ENCODE assay signal across 9 cellular contexts in genomic region chr10:35369049-35369760, GRCh38. TPM values are rescaled to one million over a fixed set of nuclear protein-coding genes. Genes with fewer than 3 reads are reported as not detected.
DNase-seq lines count a peak whose midpoint lies in the region; ATAC-seq and TF ChIP-seq lines count a peak whose summit lies in the region.
"Had no signal": no experiment of that assay in that cellular context is flagged by ENCODE, and none has a peak within 500 bp of the region (broad histone marks: within the 10 kb centered on the region; RNA-seq: fewer than 3 reads in every experiment).

No MANE protein-coding gene starts in this region.

- POLR2A ChIA-PET in AG04449 (lab: Yijun Ruan, JAX), result no interaction called here

- no peaks in the 10 kb centered on the region for H3K9me3 ChIP-seq in muscle layer of duodenum (ENCODE audit: control insufficient read depth in 1 of 2, low read length in 2 of 2)

- H3K27ac ChIP-seq in dorsolateral prefrontal cortex (peak overlapping the region in 37 of 59 donors; percentile 1 to 61 (median 28)), muscle layer of duodenum (ENCODE audit: low read length) (peak overlapping the region; percentile 46), brain microvascular endothelial cell (no peak overlapping the region)

- H3K4me3 ChIP-seq in AG04449 (ENCODE audit: low read depth, low read length), result no peak overlapping the region
- no peak overlapping the region for H3K4me3 ChIP-seq in dorsolateral prefrontal cortex
- peak overlapping the region in 1 of 2 donors; percentile 13 for H3K4me3 ChIP-seq in muscle layer of duodenum (ENCODE audit: low read depth in 1 of 2, low read length in 2 of 2)
- no peak overlapping the region for H3K4me3 ChIP-seq in brain microvascular endothelial cell (ENCODE audit: low read depth, low read length)

- no peaks in the 10 kb centered on the region for H3K27me3 ChIP-seq in dorsolateral prefrontal cortex
- H3K27me3 ChIP-seq in muscle layer of duodenum (ENCODE audit: low read depth, low read length), result no peaks in the 10 kb centered on the region
- no peaks in the 10 kb centered on the region for H3K27me3 ChIP-seq in brain microvascular endothelial cell (replicated peaks)

- intact Hi-C loops in dorsolateral prefrontal cortex (cut with DNase I), result no loop called here

- in situ Hi-C loops in brain microvascular endothelial cell (cut with HindIII; ENCODE audit: low pct_ligation_motif_present, low sequenced_read_pairs), result no loop called here

- DNase-seq in AG04449 (ENCODE audit: low read depth, low spot score) (peak; percentile 26), LHCN-M2 (ENCODE audit: low read depth) (peak; percentile 82), dorsolateral prefrontal cortex (no peak), NCI-H1092 (lab: John Stamatoyannopoulos, UW) (no peak), DMS153 treated with DMSO at 0.1 percent for 48 hours (lab: John Stamatoyannopoulos, UW; ENCODE audit: unreplicated experiment) (no peak), brain microvascular endothelial cell (no peak)
- DNase-seq: activated effector memory CD4-positive, alpha-beta T cell treated with Interleukin-2 at 50 U/mL for 16 hours had no signal

- TF ChIP-seq CTCF in AG04449 (IDR thresholded peaks at IDR 0.05; ENCODE audit: insufficient read depth, low read length, missing control alignments) (no peak), dorsolateral prefrontal cortex (IDR thresholded peaks at IDR 0.05 in 54 of 56, conservative IDR thresholded peaks at IDR 0.05 in 2 of 56; ENCODE audit: low read depth in 1 of 56, partially characterized antibody in 56 of 56) (no peak), brain microvascular endothelial cell (IDR thresholded peaks at IDR 0.05; ENCODE audit: low read depth, low read length, missing control alignments) (no peak)

- peaks cover 18 to 59% of the 10 kb centered on the region in 2 donors for H3K4me1 ChIP-seq in muscle layer of duodenum (ENCODE audit: control insufficient read depth in 1 of 2, insufficient read depth in 2 of 2, low read length in 2 of 2)

- H3K36me3 ChIP-seq in muscle layer of duodenum (ENCODE audit: control insufficient read depth in 1 of 2, insufficient read depth in 2 of 2, low read length in 2 of 2) (no peaks in the 10 kb centered on the region), brain microvascular endothelial cell (replicated peaks) (no peaks in the 10 kb centered on the region)

- CTCF ChIA-PET in AG04449 (lab: Yijun Ruan, JAX), result no interaction called here

- ATAC-seq in HG03196 (IDR thresholded peaks at IDR 0.05; ENCODE audit: unreplicated experiment), result no peak

RNA-seq across cellular contexts. Expression of gene CCNY, which starts 32.9 kb away (rescaled TPM):
- total RNA-seq in LHCN-M2 (2014; rRNA removed), result 51.6 and 63.7 TPM in 2 replicates
- polyA plus RNA-seq in LHCN-M2 (2012), result 114 TPM
- 100 to 1,000 TPM in 53 of 120 experiments, 10 to 100 TPM in 67; 62.3 to 136 (median 97.7) TPM for total RNA-seq in dorsolateral prefrontal cortex

Comparison
In these comparisons a context has a peak if more than half of its experiments do, and no peak if none do; other contexts are left out.
1. DNase-seq: peak in AG04449 (single experiment) and LHCN-M2 (single experiment); none in dorsolateral prefrontal cortex (0 of 10), NCI-H1092 (single experiment), DMS153 treated with DMSO at 0.1 percent for 48 hours (single experiment) and brain microvascular endothelial cell (single experiment).